In the genomic region with DNA sequence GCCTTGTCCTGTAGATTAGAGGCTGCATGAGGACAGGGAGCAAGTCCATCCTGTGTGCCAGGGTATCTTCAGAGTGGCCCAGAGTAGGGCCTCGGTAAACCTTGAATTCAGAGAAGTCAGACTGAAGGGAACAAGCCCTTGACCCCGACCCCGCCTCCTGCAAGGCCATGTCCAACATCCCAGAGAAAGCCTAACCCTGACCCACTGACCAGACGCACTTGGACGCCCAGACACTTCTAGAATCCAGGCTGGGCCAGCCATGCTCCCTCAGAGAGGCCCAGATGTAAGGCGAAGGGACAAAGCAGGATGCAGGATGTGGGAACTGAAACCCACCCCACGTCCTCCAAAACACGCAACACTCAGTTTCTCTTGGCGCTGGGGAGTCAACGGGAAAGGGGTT, we compare ENCODE assay signal across 14 cellular contexts. TPM values are rescaled to one million over a fixed set of nuclear protein-coding genes. Genes with fewer than 3 reads are reported as not detected.
DNase-seq lines count a peak whose midpoint lies in the region; TF ChIP-seq lines count a peak whose summit lies in the region.
"Had no signal": no experiment of that assay in that cellular context is flagged by ENCODE, and none has a peak within 500 bp of the region (broad histone marks: within the 10 kb centered on the region; RNA-seq: fewer than 3 reads in every experiment).

No MANE protein-coding gene starts in this region.

- H3K36me3 Mint-ChIP-seq in CD4-positive, alpha-beta memory T cell, result peaks cover 18 to 81% of the 10 kb centered on the region in 2 donors
- H3K36me3 Mint-ChIP-seq in dendritic cell treated with granulocyte-macrophage colony-stimulating factor and Interleukin-4, amounts not matched to agents 40 ng/mL and 50 ng/mL, for 4 days (ENCODE audit: low read depth), result peaks cover 75% of the 10 kb centered on the region
- H3K36me3 Mint-ChIP-seq in osteocyte (ENCODE audit: unreplicated experiment), result peaks cover 2% of the 10 kb centered on the region
- H3K36me3 Mint-ChIP-seq in progenitor cell of endocrine pancreas (ENCODE audit: insufficient read depth), result no peaks in the 10 kb centered on the region

- H3K9ac ChIP-seq in KMS-11, result no peak overlapping the region

- H3K36me3 ChIP-seq in CD4-positive, alpha-beta memory T cell (ENCODE audit: insufficient read depth, low read length), result peaks cover 37% of the 10 kb centered on the region
- no peaks in the 10 kb centered on the region; the same call in 1 of the 2 replicates for H3K36me3 ChIP-seq in KMS-11 (ENCODE audit: insufficient read depth)

- no peaks in the 10 kb centered on the region for H4K20me1 ChIP-seq in KMS-11 (ENCODE audit: insufficient read depth)

- peak overlapping the region; percentile 50 to 87 (median 82) for H3K27ac Mint-ChIP-seq in CD4-positive, alpha-beta memory T cell
- H3K27ac Mint-ChIP-seq in dendritic cell treated with granulocyte-macrophage colony-stimulating factor and Interleukin-4, amounts not matched to agents 40 ng/mL and 50 ng/mL, for 4 days, result peak overlapping the region; percentile 79
- H3K27ac Mint-ChIP-seq in osteocyte (ENCODE audit: unreplicated experiment), result peak overlapping the region; percentile 53
- no peak overlapping the region for H3K27ac Mint-ChIP-seq in progenitor cell of endocrine pancreas

- H3K27me3 ChIP-seq in CD4-positive, alpha-beta memory T cell (ENCODE audit: insufficient read depth, low read length), result no peaks in the 10 kb centered on the region
- H3K27me3 ChIP-seq in KMS-11 (ENCODE audit: insufficient read depth, low read depth), result no peaks in the 10 kb centered on the region
- H3K27me3 ChIP-seq: testis had no signal

- peaks cover 60% of the 10 kb centered on the region for H3K79me2 ChIP-seq in KMS-11 (ENCODE audit: insufficient read depth, low read depth)

- POLR2A ChIA-PET in CD4-positive, alpha-beta memory T cell (lab: Charles Lee; ENCODE audit: partially characterized antibody), result no interaction called here

- H3K4me3 ChIP-seq in CD4-positive, alpha-beta memory T cell (ENCODE audit: low read length in 2 of 2), result no peak overlapping the region
- no peak overlapping the region for H3K4me3 ChIP-seq in KMS-11 (IDR thresholded peaks at IDR 0.05; ENCODE audit: insufficient read depth, low read depth, low read length)
- H3K4me3 ChIP-seq: SK-N-MC, testis had no signal

- H3K9me3 ChIP-seq in CD4-positive, alpha-beta memory T cell (ENCODE audit: control insufficient read depth in 1 of 2, low read length in 2 of 2), result no peaks in the 10 kb centered on the region
- H3K9me3 ChIP-seq: testis had no signal

- H2AFZ ChIP-seq in KMS-11 (ENCODE audit: low read depth), result no peak overlapping the region

- H3K4me3 Mint-ChIP-seq in CD4-positive, alpha-beta memory T cell, result peak overlapping the region in 4 of 8 donors; percentile 46 to 52 (median 48)
- peak overlapping the region; percentile 39 for H3K4me3 Mint-ChIP-seq in dendritic cell treated with granulocyte-macrophage colony-stimulating factor and Interleukin-4, amounts not matched to agents 40 ng/mL and 50 ng/mL, for 4 days
- H3K4me3 Mint-ChIP-seq in osteocyte (ENCODE audit: unreplicated experiment) (no peak overlapping the region), progenitor cell of endocrine pancreas (ENCODE audit: low read depth) (no peak overlapping the region)

- H3K4me1 Mint-ChIP-seq in CD4-positive, alpha-beta memory T cell, result peaks cover 61 to 86% (median 76%) of the 10 kb centered on the region in 4 donors
- peaks cover 98% of the 10 kb centered on the region for H3K4me1 Mint-ChIP-seq in dendritic cell treated with granulocyte-macrophage colony-stimulating factor and Interleukin-4, amounts not matched to agents 40 ng/mL and 50 ng/mL, for 4 days (ENCODE audit: low read depth)
- H3K4me1 Mint-ChIP-seq in osteocyte (ENCODE audit: unreplicated experiment), result peaks cover 63% of the 10 kb centered on the region
- no peaks in the 10 kb centered on the region for H3K4me1 Mint-ChIP-seq in progenitor cell of endocrine pancreas (ENCODE audit: low read depth)

- intact Hi-C loops in CD4-positive, alpha-beta memory T cell (cut with micrococcal nuclease), result loop anchor here (10.0 kb wide), 1 partner anchor 157 kb away; a partner anchor contains a TSS
- intact Hi-C loops in dendritic cell treated with granulocyte-macrophage colony-stimulating factor and Interleukin-4, amounts not matched to agents 40 ng/mL and 50 ng/mL, for 4 days (cut with micrococcal nuclease), result loop anchor here (5.0 kb wide), 1 partner anchor 45 kb away; no protein-coding TSS in a partner anchor

- DNase-seq in CD4-positive, alpha-beta memory T cell, result no peak
- DNase-seq in osteocyte (ENCODE audit: extremely low spot score, unreplicated experiment), result no peak
- DNase-seq in stimulated activated naive CD4-positive, alpha-beta T cell treated with Interleukin-2 at 50 U/mL for 16 hours (lab: John Stamatoyannopoulos, UW), result no peak
- no peak for DNase-seq in HT-29 (ENCODE audit: low spot score)
- DNase-seq in NCI-H345 (lab: John Stamatoyannopoulos, UW), result no peak
- DNase-seq in progenitor cell of endocrine pancreas (ENCODE audit: low spot score, unreplicated experiment), result no peak
- DNase-seq: activated CD4-positive, alpha-beta T cell treated with anti-CD3 and anti-CD28 coated beads for 48 hours; COR-L47; NCI-H526; stimulated activated CD4-positive, alpha-beta T cell treated with anti-CD3 and anti-CD28 coated beads, Interleukin-2, amount 100 ng/mL, for 48 hours; testis had no signal

- peaks cover 78% of the 10 kb centered on the region for H3K4me1 ChIP-seq in CD4-positive, alpha-beta memory T cell (ENCODE audit: insufficient read depth, low read length)
- H3K4me1 ChIP-seq in KMS-11 (ENCODE audit: low read depth, poor library complexity, severe bottlenecking), result peaks cover 89% of the 10 kb centered on the region

- CTCF ChIA-PET in CD4-positive, alpha-beta memory T cell (lab: Charles Lee; ENCODE audit: partially characterized antibody), result interaction anchor here (5.6 kb wide), 1 partner anchor 48 kb away, joined by 54 read pairs; no protein-coding TSS in a partner anchor

- peak overlapping the region; percentile 95 for H3K4me2 ChIP-seq in KMS-11

- H3K9me3 Mint-ChIP-seq in CD4-positive, alpha-beta memory T cell, result no peaks in the 10 kb centered on the region
- H3K9me3 Mint-ChIP-seq in dendritic cell treated with granulocyte-macrophage colony-stimulating factor and Interleukin-4, amounts not matched to agents 40 ng/mL and 50 ng/mL, for 4 days, result no peaks in the 10 kb centered on the region
- no peaks in the 10 kb centered on the region for H3K9me3 Mint-ChIP-seq in osteocyte (ENCODE audit: unreplicated experiment)
- no peaks in the 10 kb centered on the region for H3K9me3 Mint-ChIP-seq in progenitor cell of endocrine pancreas (ENCODE audit: low read depth)

- H3K27me3 Mint-ChIP-seq in CD4-positive, alpha-beta memory T cell, result no peaks in the 10 kb centered on the region
- H3K27me3 Mint-ChIP-seq in dendritic cell treated with granulocyte-macrophage colony-stimulating factor and Interleukin-4, amounts not matched to agents 40 ng/mL and 50 ng/mL, for 4 days, result no peaks in the 10 kb centered on the region
- H3K27me3 Mint-ChIP-seq in osteocyte (ENCODE audit: unreplicated experiment), result no peaks in the 10 kb centered on the region
- H3K27me3 Mint-ChIP-seq in progenitor cell of endocrine pancreas, result no peaks in the 10 kb centered on the region

- TF ChIP-seq CTCF in KMS-11 (conservative IDR thresholded peaks at IDR 0.05; ENCODE audit: low read depth, low read length) (no peak), osteocyte (IDR thresholded peaks at IDR 0.05) (no peak), progenitor cell of endocrine pancreas (IDR thresholded peaks at IDR 0.05; ENCODE audit: unreplicated experiment) (no peak)

- no peak overlapping the region for H3K27ac ChIP-seq in CD4-positive, alpha-beta memory T cell (ENCODE audit: low read depth, low read length)
- peak overlapping the region; percentile 69; the same call in 1 of the 2 replicates for H3K27ac ChIP-seq in KMS-11
- H3K27ac ChIP-seq: SK-N-MC had no signal

RNA-seq across cellular contexts. Expression of a gene that starts 13.2 kb away (rescaled TPM):
- total RNA-seq in CD4-positive, alpha-beta memory T cell, result 100 to 1,000 TPM; 227 to 233 TPM
- 10 to 100 TPM; 31.5 to 70.2 TPM for polyA plus RNA-seq in CD4-positive, alpha-beta memory T cell
- 73.5 and 85.5 TPM in 2 replicates for total RNA-seq in osteocyte
- total RNA-seq in HT-29 (2014; rRNA removed; shearing (Covaris generic)), result 97.5 and 103 TPM in 2 replicates
- total RNA-seq in progenitor cell of endocrine pancreas, result 53.8 and 55.0 TPM in 2 replicates

RNA-seq across cellular contexts. Expression of a gene that starts 47.2 kb away (rescaled TPM):
- total RNA-seq in CD4-positive, alpha-beta memory T cell, result not detected
- 1 to 10 TPM in 1 of 2 donors, not detected in 1; 1.5 TPM for polyA plus RNA-seq in CD4-positive, alpha-beta memory T cell
- total RNA-seq in osteocyte, result 1.1 and 1.3 TPM in 2 replicates
- 35.0 and 36.4 TPM in 2 replicates for total RNA-seq in HT-29 (2014; rRNA removed; shearing (Covaris generic))
- total RNA-seq in progenitor cell of endocrine pancreas, result 28.2 and 34.1 TPM in 2 replicates

Comparison
In these comparisons a context has a peak if more than half of its experiments do, and no peak if none do; other contexts are left out.
1. RNA of a gene that starts 47.2 kb away (total RNA-seq): 35.0 to 36.4 TPM in HT-29 and 28.2 to 34.1 TPM in progenitor cell of endocrine pancreas; 1.1 to 1.3 TPM in osteocyte and not detected in CD4-positive, alpha-beta memory T cell; every median in the first group is over 10 times any median in the second.